Comparison of ENCODE assay signal across 8 cellular contexts in the genomic region with DNA sequence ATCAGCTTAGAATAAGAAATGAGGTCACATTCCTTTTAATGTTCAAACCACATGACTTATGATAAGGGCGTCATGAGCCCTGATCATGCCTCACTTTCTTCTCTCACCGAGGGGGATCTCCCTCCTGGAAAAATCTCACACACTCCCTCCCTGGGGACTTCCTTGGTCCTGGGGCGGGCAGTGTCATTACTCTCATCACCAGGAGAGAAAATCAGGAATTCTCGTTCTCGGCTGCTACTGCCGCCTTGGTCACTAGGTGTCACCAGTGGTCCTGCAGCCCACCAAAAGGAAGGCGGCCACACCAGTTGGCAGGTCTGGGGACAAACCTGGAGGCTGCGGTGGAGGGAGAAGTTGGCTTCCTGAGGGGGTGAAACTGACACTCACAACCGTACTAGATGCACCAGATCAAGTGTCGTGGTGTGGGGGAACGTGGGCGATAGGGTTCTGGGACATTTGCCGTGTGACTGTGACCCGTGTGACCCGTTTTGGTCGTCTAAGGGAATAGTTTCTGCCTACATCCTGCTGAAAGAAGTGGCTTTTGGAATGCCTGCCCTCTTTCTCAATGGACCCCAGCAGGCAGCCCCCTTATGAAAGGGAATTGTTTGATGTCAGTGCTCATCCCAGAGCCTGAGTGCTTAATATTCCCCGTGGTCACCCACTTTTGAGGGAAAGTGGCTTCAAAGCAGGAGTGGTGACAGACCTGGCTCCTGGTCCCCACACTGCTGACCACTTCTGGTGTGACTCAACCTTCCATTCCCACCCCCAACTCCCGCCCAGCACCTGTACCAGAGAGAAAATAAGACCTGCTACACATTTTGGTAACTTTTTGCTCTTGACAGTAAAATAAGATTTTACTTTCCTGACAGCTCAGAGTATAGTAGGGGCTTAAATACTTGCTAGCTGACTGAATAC.
DNase-seq lines count a peak whose midpoint lies in the region; ATAC-seq and TF ChIP-seq lines count a peak whose summit lies in the region.

No MANE protein-coding gene starts in this region.

- peak; percentile 43 for DNase-seq in COLO668 (lab: John Stamatoyannopoulos, UW; ENCODE audit: unreplicated experiment)
- peak; percentile 59 for DNase-seq in NT2/D1 (ENCODE audit: low read depth, low spot score)
- DNase-seq in fibroblast of villous mesenchyme (ENCODE audit: low read depth) = peak; percentile 38
- DNase-seq in neural crest cell (ENCODE audit: low read depth, low spot score) = peak; percentile 68
- no peak for DNase-seq in type B pancreatic cell (ENCODE audit: extremely low spot score, unreplicated experiment)

- peak overlapping the region; percentile 54 for H3K27ac Mint-ChIP-seq in activated T-helper 17 cell treated with anti-CD3 and anti-CD28 coated beads, Interleukin-2, amount 50 U/mL, for 72 hours
- no peak overlapping the region for H3K27ac Mint-ChIP-seq in neural crest cell (ENCODE audit: unreplicated experiment)
- no peak overlapping the region for H3K27ac Mint-ChIP-seq in type B pancreatic cell

- H3K4me3 Mint-ChIP-seq in activated T-helper 17 cell treated with anti-CD3 and anti-CD28 coated beads, Interleukin-2, amount 50 U/mL, for 72 hours = peak overlapping the region; percentile 59
- H3K4me3 Mint-ChIP-seq in neural crest cell (no peak overlapping the region), type B pancreatic cell (peak overlapping the region; percentile 62)

- no peaks in the 10 kb centered on the region for H3K36me3 Mint-ChIP-seq in activated T-helper 17 cell treated with anti-CD3 and anti-CD28 coated beads, Interleukin-2, amount 50 U/mL, for 72 hours (ENCODE audit: low read depth)
- no peaks in the 10 kb centered on the region for H3K36me3 Mint-ChIP-seq in neural crest cell (ENCODE audit: low read depth)
- H3K36me3 Mint-ChIP-seq in type B pancreatic cell = no peaks in the 10 kb centered on the region

- H3K36me3 ChIP-seq in NT2/D1 (ENCODE audit: insufficient read depth, insufficient read length, low read length) = no peaks in the 10 kb centered on the region

- H3K9me3 Mint-ChIP-seq in activated T-helper 17 cell treated with anti-CD3 and anti-CD28 coated beads, Interleukin-2, amount 50 U/mL, for 72 hours = no peaks in the 10 kb centered on the region
- H3K9me3 Mint-ChIP-seq in neural crest cell (no peaks in the 10 kb centered on the region), type B pancreatic cell (no peaks in the 10 kb centered on the region)

- H3K27me3 Mint-ChIP-seq in activated T-helper 17 cell treated with anti-CD3 and anti-CD28 coated beads, Interleukin-2, amount 50 U/mL, for 72 hours = peaks cover 3% of the 10 kb centered on the region
- H3K27me3 Mint-ChIP-seq in neural crest cell (ENCODE audit: low read depth) (peaks cover 14% of the 10 kb centered on the region), type B pancreatic cell (peaks cover 13% of the 10 kb centered on the region)

- peak; percentile 91 for ATAC-seq in GM19438 (IDR thresholded peaks at IDR 0.05; ENCODE audit: low read depth, unreplicated experiment)
- peak; percentile 73 for ATAC-seq in HG03460 (IDR thresholded peaks at IDR 0.05; ENCODE audit: unreplicated experiment)
- ATAC-seq in activated T-helper 17 cell treated with anti-CD3 and anti-CD28 coated beads, Interleukin-2, amount 50 U/mL, for 72 hours (replicated peaks) = peak; percentile 89

- no peaks in the 10 kb centered on the region for H3K9me3 ChIP-seq in NT2/D1 (ENCODE audit: insufficient read depth, low read length)

- TF ChIP-seq CTCF in fibroblast of villous mesenchyme (IDR thresholded peaks at IDR 0.05; ENCODE audit: insufficient read depth, low read depth, low read length) = peak; percentile 75
- peak; percentile 78 for TF ChIP-seq CTCF in neural crest cell (conservative IDR thresholded peaks at IDR 0.05)
- peak; percentile 86 for TF ChIP-seq CTCF in type B pancreatic cell (conservative IDR thresholded peaks at IDR 0.05)

- no peak overlapping the region for H3K4me3 ChIP-seq in NT2/D1 (ENCODE audit: insufficient read length, low read depth)
- no peak overlapping the region for H3K4me3 ChIP-seq in fibroblast of villous mesenchyme (ENCODE audit: low read depth, low read length)

- H3K9ac ChIP-seq in NT2/D1 (ENCODE audit: insufficient read length, low read depth) = peak overlapping the region; percentile 52

- H3K4me1 Mint-ChIP-seq in activated T-helper 17 cell treated with anti-CD3 and anti-CD28 coated beads, Interleukin-2, amount 50 U/mL, for 72 hours = peaks cover 6% of the 10 kb centered on the region
- H3K4me1 Mint-ChIP-seq in neural crest cell (peaks cover 6% of the 10 kb centered on the region), type B pancreatic cell (ENCODE audit: unreplicated experiment) (peaks cover 6% of the 10 kb centered on the region)

- peaks cover 2% of the 10 kb centered on the region for H3K4me1 ChIP-seq in NT2/D1 (ENCODE audit: insufficient read depth, insufficient read length)

- H3K27me3 ChIP-seq in NT2/D1 (ENCODE audit: insufficient read depth, insufficient read length) = no peaks in the 10 kb centered on the region
